In the genomic region with DNA sequence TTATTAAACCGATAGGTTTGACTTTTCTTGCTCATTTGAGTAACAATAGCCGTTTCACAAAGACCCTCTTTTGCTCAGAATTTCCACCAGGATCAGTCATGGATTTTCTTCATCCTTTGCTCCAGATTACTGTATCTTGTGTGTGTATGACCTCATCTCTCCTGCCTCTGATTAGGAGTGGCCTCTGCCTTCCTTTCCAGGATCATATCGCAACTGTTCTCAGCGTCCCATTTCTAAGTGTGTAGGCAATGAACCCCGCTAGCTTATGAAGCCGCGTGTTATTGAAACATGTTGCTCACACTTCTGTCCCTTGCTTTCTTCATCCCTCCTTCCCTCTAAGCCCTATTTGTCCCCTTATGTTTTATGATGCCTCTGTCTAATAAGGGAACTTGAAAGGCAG, we compare ENCODE assay signal across 24 cellular contexts.
DNase-seq lines count a peak whose midpoint lies in the region; TF ChIP-seq lines count a peak whose summit lies in the region.
"Had no signal": no experiment of that assay in that cellular context is flagged by ENCODE, and none has a peak within 500 bp of the region (broad histone marks: within the 10 kb centered on the region; RNA-seq: fewer than 3 reads in every experiment).

No MANE protein-coding gene starts in this region.

- H4K20me1 ChIP-seq in hepatocyte (ENCODE audit: insufficient read depth, poor library complexity, severe bottlenecking) (no peaks in the 10 kb centered on the region), smooth muscle cell (ENCODE audit: low read depth) (no peaks in the 10 kb centered on the region)

- POLR2A ChIA-PET in HEK293 (lab: Yijun Ruan, JAX): no interaction called here

- H3K9me2 ChIP-seq in hepatocyte (replicated peaks; ENCODE audit: insufficient read depth): no peaks in the 10 kb centered on the region

- H3K27ac ChIP-seq in HEK293 (ENCODE audit: extremely low read depth, low read depth, low read length) (no peak overlapping the region), hepatocyte (peak overlapping the region; percentile 73), smooth muscle cell (ENCODE audit: low read depth) (peak overlapping the region; percentile 6)
- H3K27ac ChIP-seq: PC-9 had no signal

- TF ChIP-seq CTCF in HEK293 (tag by site-specific recombination; IDR thresholded peaks at IDR 0.05): no peak
- no peak for TF ChIP-seq CTCF in hepatocyte (IDR thresholded peaks at IDR 0.05; ENCODE audit: poor library complexity)
- no peak for TF ChIP-seq CTCF in smooth muscle cell (IDR thresholded peaks at IDR 0.05; ENCODE audit: borderline replicate concordance, insufficient read depth, poor library complexity, severe bottlenecking)

- H2AFZ ChIP-seq in hepatocyte (no peak overlapping the region), smooth muscle cell (ENCODE audit: low read depth) (peak overlapping the region; percentile 83)
- H2AFZ ChIP-seq: GM23338, PC-9 had no signal

- H3K9ac ChIP-seq in smooth muscle cell (ENCODE audit: low read depth): no peak overlapping the region

- DNase-seq in amniotic epithelial cell (ENCODE audit: low read depth) (peak; percentile 25), hepatocyte (ENCODE audit: low spot score) (no peak), smooth muscle cell (lab: John Stamatoyannopoulos, UW; ENCODE audit: unreplicated experiment) (no peak), pons (ENCODE audit: low spot score) (no peak)
- DNase-seq in activated CD4-positive, alpha-beta T cell treated with anti-CD3 and anti-CD28 coated beads, Interleukin-2, amount 50 U/mL, for 1 hour: no peak
- no peak for DNase-seq in activated naive CD4-positive, alpha-beta T cell (lab: John Stamatoyannopoulos, UW)
- DNase-seq: C1 segment of cervical spinal cord; CD4-positive, alpha-beta memory T cell; COR-L47; DMS53; H9; HFFc6; NCI-H1048; NCI-H1417; NCI-H1694; NCI-H2029 treated with DMSO at 0.1 percent for 48 hours; NCI-H446 treated with DMSO at 0.1 percent for 48 hours; NCI-H526; NCI-H82; NK-92 treated with Interleukin-12 subunit alpha and Interleukin-12 subunit beta, amount 100 ng/mL, for 24 hours; PC-9; SHP77 had no signal

- WGBS in hepatocyte (ENCODE audit: low lambda C conversion rate, missing lambda C conversion rate): 80% methylated on average over 7 of the region's 7 CpGs
- 44% methylated on average over 7 of the region's 7 CpGs for WGBS in smooth muscle cell (ENCODE audit: low lambda C conversion rate)

- H3K4me2 ChIP-seq in hepatocyte (peak overlapping the region; percentile 39), smooth muscle cell (peak overlapping the region; percentile 76)
- H3K4me2 ChIP-seq: GM23338, PC-9 had no signal

- H3K4me1 ChIP-seq in HEK293 (ENCODE audit: control insufficient read depth, insufficient read depth, low read length) (no peaks in the 10 kb centered on the region), hepatocyte (ENCODE audit: insufficient read depth) (peaks cover 17% of the 10 kb centered on the region), smooth muscle cell (ENCODE audit: low read depth) (no peaks in the 10 kb centered on the region)

- H3K9me3 ChIP-seq in HEK293 (ENCODE audit: control insufficient read depth, insufficient read depth, low read depth, low read length) (no peaks in the 10 kb centered on the region), hepatocyte (ENCODE audit: low read depth) (no peaks in the 10 kb centered on the region), smooth muscle cell (replicated peaks; ENCODE audit: low read depth) (no peaks in the 10 kb centered on the region)

- H3K27me3 ChIP-seq in hepatocyte (no peaks in the 10 kb centered on the region), smooth muscle cell (ENCODE audit: low read depth) (no peaks in the 10 kb centered on the region)

- H3K79me2 ChIP-seq in hepatocyte (no peaks in the 10 kb centered on the region), smooth muscle cell (ENCODE audit: low read depth) (no peaks in the 10 kb centered on the region)

- CTCF ChIA-PET in HEK293 (lab: Yijun Ruan, JAX): no interaction called here

- H3K4me3 ChIP-seq in HEK293 (ENCODE audit: low read depth, low read length) (no peak overlapping the region), hepatocyte (no peak overlapping the region), smooth muscle cell (no peak overlapping the region)
- H3K4me3 ChIP-seq: GM23338, PC-9 had no signal

- H3K36me3 ChIP-seq in HEK293 (ENCODE audit: control insufficient read depth in 2 of 2, insufficient read depth in 1 of 2, low read length in 2 of 2) (no peaks in the 10 kb centered on the region), hepatocyte (replicated peaks; ENCODE audit: insufficient read depth, low read depth) (no peaks in the 10 kb centered on the region), smooth muscle cell (ENCODE audit: low read depth) (no peaks in the 10 kb centered on the region)

- no peaks in the 10 kb centered on the region for H3F3A ChIP-seq in smooth muscle cell (ENCODE audit: low read depth)

TF ChIP-seq in HEK293, 187 proteins besides CTCF, POLR2A, EP300 and RAD21:
- TF ChIP-seq ZNF140 (tag by site-specific recombination; IDR thresholded peaks at IDR 0.05) (no peak), ZNF10 (tag by site-specific recombination; IDR thresholded peaks at IDR 0.05) (peak; percentile 86), ZNF792 (tag by site-specific recombination; IDR thresholded peaks at IDR 0.05) (no peak)
TF ChIP-seq in HEK293: peak in this region for 1.
